In genomic region chr6:139133272-139133671, GRCh38 we compare ENCODE assay signal across 9 cellular contexts. TPM values are rescaled to one million over a fixed set of nuclear protein-coding genes. Genes with fewer than 3 reads are reported as not detected.
DNase-seq lines count a peak whose midpoint lies in the region; TF ChIP-seq lines count a peak whose summit lies in the region.
"Had no signal": no experiment of that assay in that cellular context is flagged by ENCODE, and none has a peak within 500 bp of the region (broad histone marks: within the 10 kb centered on the region; RNA-seq: fewer than 3 reads in every experiment).

No MANE protein-coding gene starts in this region.

- H3K9ac ChIP-seq in subcutaneous abdominal adipose tissue (ENCODE audit: low read length in 5 of 5): no peak overlapping the region

- H3K4me1 ChIP-seq in OCI-LY7 (ENCODE audit: insufficient read depth, low read length, poor library complexity, severe bottlenecking): peaks cover 41% of the 10 kb centered on the region
- H3K4me1 ChIP-seq in subcutaneous abdominal adipose tissue (ENCODE audit: control insufficient read depth in 5 of 5, insufficient read depth in 5 of 5, low read length in 5 of 5): peaks cover 3 to 44% (median 32%) of the 10 kb centered on the region in 5 donors

- H3K79me2 ChIP-seq in OCI-LY7 (ENCODE audit: insufficient read depth, low read depth, low read length): peaks cover 26% of the 10 kb centered on the region; the same call in 1 of the 2 replicates

- H3K9me3 ChIP-seq in OCI-LY7 (ENCODE audit: low read length) (no peaks in the 10 kb centered on the region), subcutaneous abdominal adipose tissue (ENCODE audit: control insufficient read depth in 5 of 5, low read length in 5 of 5) (no peaks in the 10 kb centered on the region)

- peak overlapping the region; percentile 11; the same call in 1 of the 2 replicates for H3K4me2 ChIP-seq in OCI-LY7 (ENCODE audit: low read length)

- no TSS peak for BruUV-seq in OCI-LY7 (replicated peaks; lab: Mats Ljungman, UMichigan)

- peak overlapping the region; percentile 89; the same call in 1 of the 2 replicates for H2AFZ ChIP-seq in OCI-LY7 (ENCODE audit: low read length)

- no peak for DNase-seq in T-helper 1 cell
- DNase-seq in OCI-LY7 (ENCODE audit: low spot score): no peak
- DNase-seq in fibroblast of peridontal ligament (ENCODE audit: extremely low read depth): peak; percentile 79
- DNase-seq in globus pallidus (ENCODE audit: low spot score): no peak
- no peak for DNase-seq in GM20000 (ENCODE audit: low spot score)
- no peak for DNase-seq in activated gamma-delta T cell (lab: John Stamatoyannopoulos, UW)
- DNase-seq: dermis blood vessel endothelial cell had no signal

- H3K27ac ChIP-seq in OCI-LY7 (ENCODE audit: low read depth, low read length, poor library complexity, severe bottlenecking) (no peak overlapping the region), subcutaneous abdominal adipose tissue (ENCODE audit: low read depth, low read length) (peak overlapping the region; percentile 60)

- no peaks in the 10 kb centered on the region for H3K9me3 Mint-ChIP-seq in T-helper 1 cell treated with Interleukin-12 subunit alpha and Interleukin-12 subunit beta and Interleukin-4 antibody, amounts not matched to agents 30 μg/mL and 1 μg/mL, for 36 hours

- H3K4me3 Mint-ChIP-seq in T-helper 1 cell treated with Interleukin-12 subunit alpha and Interleukin-12 subunit beta and Interleukin-4 antibody, amounts not matched to agents 30 μg/mL and 1 μg/mL, for 36 hours: peak overlapping the region; percentile 11

- no peak overlapping the region for H3K27ac Mint-ChIP-seq in T-helper 1 cell treated with Interleukin-12 subunit alpha and Interleukin-12 subunit beta and Interleukin-4 antibody, amounts not matched to agents 30 μg/mL and 1 μg/mL, for 36 hours

- H3K36me3 ChIP-seq in OCI-LY7 (ENCODE audit: insufficient read depth, low read length) (peaks cover 12% of the 10 kb centered on the region), subcutaneous abdominal adipose tissue (ENCODE audit: control insufficient read depth in 5 of 5, insufficient read depth in 5 of 5, low read length in 5 of 5) (no peaks in the 10 kb centered on the region)

- H3K27me3 ChIP-seq in subcutaneous abdominal adipose tissue (ENCODE audit: control insufficient read depth in 5 of 5, insufficient read depth in 4 of 5, low read length in 5 of 5): no peaks in the 10 kb centered on the region

- no peaks in the 10 kb centered on the region for H3K27me3 Mint-ChIP-seq in T-helper 1 cell treated with Interleukin-12 subunit alpha and Interleukin-12 subunit beta and Interleukin-4 antibody, amounts not matched to agents 30 μg/mL and 1 μg/mL, for 36 hours (ENCODE audit: low read depth)

- no peak overlapping the region for H3K4me3 ChIP-seq in OCI-LY7 (ENCODE audit: low read depth, low read length, poor library complexity, severe bottlenecking)
- peak overlapping the region in 2 of 5 donors; percentile 37 to 48 for H3K4me3 ChIP-seq in subcutaneous abdominal adipose tissue (ENCODE audit: low read depth in 1 of 5, low read length in 5 of 5)

- H3K36me3 Mint-ChIP-seq in T-helper 1 cell treated with Interleukin-12 subunit alpha and Interleukin-12 subunit beta and Interleukin-4 antibody, amounts not matched to agents 30 μg/mL and 1 μg/mL, for 36 hours (ENCODE audit: low read depth): peaks cover 18% of the 10 kb centered on the region

- intact Hi-C loops in OCI-LY7 (cut with micrococcal nuclease; ENCODE audit: unreplicated experiment): loop anchor here (10.0 kb wide), 1 partner anchor 1582 kb away; no protein-coding TSS in a partner anchor

- POLR2A ChIA-PET in OCI-LY7 (lab: Charles Lee): interaction anchor here (0.9 to 1.2 kb wide), 3 partner anchors 11 to 319 kb away, joined by 3 read pairs; no protein-coding TSS in a partner anchor

- no peaks in the 10 kb centered on the region for H3K9me2 ChIP-seq in OCI-LY7 (ENCODE audit: insufficient read depth, low read length)

- peaks cover 44% of the 10 kb centered on the region for H3K4me1 Mint-ChIP-seq in T-helper 1 cell treated with Interleukin-12 subunit alpha and Interleukin-12 subunit beta and Interleukin-4 antibody, amounts not matched to agents 30 μg/mL and 1 μg/mL, for 36 hours (ENCODE audit: low read depth)

- CTCF ChIA-PET in OCI-LY7 (lab: Charles Lee; ENCODE audit: unreplicated experiment): no interaction called here

- 0 out of 2 replicates have a peak, but pooled peaks cover 4% of the 10 kb centered on the region for H4K20me1 ChIP-seq in OCI-LY7 (ENCODE audit: insufficient read depth, low read length)

- TF ChIP-seq CTCF in OCI-LY7 (conservative IDR thresholded peaks at IDR 0.05; ENCODE audit: low read length) (no peak), GM20000 (IDR thresholded peaks at IDR 0.05; ENCODE audit: extremely low read depth, missing control alignments) (no peak)

RNA-seq across cellular contexts. Expression of gene HECA, which starts 1.6 kb away (rescaled TPM):
- total RNA-seq in OCI-LY7 (2014; rRNA removed; shearing (Covaris generic)): 15.7 and 21.9 TPM in 2 replicates
- 23.3 and 27.3 TPM in 2 replicates for total RNA-seq in OCI-LY7 (2022)
